In the genomic region with DNA sequence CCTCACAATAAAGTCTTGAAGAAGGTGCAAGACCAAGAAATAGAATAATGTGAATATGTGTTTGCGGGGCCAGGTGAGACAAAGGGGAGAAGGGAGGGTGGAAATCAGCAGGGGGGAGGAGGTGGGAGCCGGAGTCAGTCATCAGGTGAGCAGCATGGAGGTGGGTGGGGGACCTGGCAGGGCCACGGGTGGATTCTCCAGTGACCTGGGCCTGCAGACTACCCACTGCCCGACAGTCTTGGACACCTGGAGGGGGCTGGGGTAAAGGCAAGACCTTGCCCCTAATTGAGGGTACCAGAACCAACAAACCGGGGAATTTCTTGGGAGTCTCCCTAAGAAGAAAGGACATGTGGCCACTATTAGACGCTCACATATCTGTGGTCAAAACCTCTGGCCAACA, we compare ENCODE assay signal across 22 cellular contexts.
DNase-seq lines count a peak whose midpoint lies in the region; ATAC-seq, FAIRE-seq and TF ChIP-seq lines count a peak whose summit lies in the region.
"Had no signal": no experiment of that assay in that cellular context is flagged by ENCODE, and none has a peak within 500 bp of the region (broad histone marks: within the 10 kb centered on the region; RNA-seq: fewer than 3 reads in every experiment).

No MANE protein-coding gene starts in this region.

- peak overlapping the region; percentile 48 for H3K27ac Mint-ChIP-seq in activated T-helper 17 cell treated with anti-CD3 and anti-CD28 coated beads, Interleukin-2, amount 50 U/mL, for 72 hours
- H3K27ac Mint-ChIP-seq: activated CD4-positive, alpha-beta memory T cell treated with anti-CD3 and anti-CD28 coated beads, Interleukin-2, amount 10 ng/mL, durations not matched to agents 7 days and 5 days; CD4-positive, alpha-beta memory T cell had no signal

- H3K36me3 Mint-ChIP-seq in activated T-helper 17 cell treated with anti-CD3 and anti-CD28 coated beads, Interleukin-2, amount 50 U/mL, for 72 hours (ENCODE audit: low read depth), result peaks cover 7% of the 10 kb centered on the region
- H3K36me3 Mint-ChIP-seq: brain; CD4-positive, alpha-beta memory T cell had no signal

- no peaks in the 10 kb centered on the region for H3K27me3 Mint-ChIP-seq in activated T-helper 17 cell treated with anti-CD3 and anti-CD28 coated beads, Interleukin-2, amount 50 U/mL, for 72 hours
- H3K27me3 Mint-ChIP-seq: activated CD4-positive, alpha-beta memory T cell treated with anti-CD3 and anti-CD28 coated beads, Interleukin-2, amount 10 ng/mL, durations not matched to agents 7 days and 5 days; brain; CD4-positive, alpha-beta memory T cell had no signal

- no peaks in the 10 kb centered on the region for H3K9me3 ChIP-seq in spleen
- H3K9me3 ChIP-seq: neutrophil, prostate gland, upper lobe of left lung had no signal

- no peak for TF ChIP-seq POLR2A in spleen (IDR thresholded peaks at IDR 0.05)

- TF ChIP-seq CTCF in spleen (IDR thresholded peaks at IDR 0.05 in 8 of 11, conservative IDR thresholded peaks at IDR 0.05 in 3 of 11), result no peak
- no peak for TF ChIP-seq CTCF in D721Med (IDR thresholded peaks at IDR 0.05; ENCODE audit: insufficient read depth, missing control alignments)
- TF ChIP-seq CTCF in GM20000 (IDR thresholded peaks at IDR 0.05; ENCODE audit: extremely low read depth, missing control alignments), result no peak

- intact Hi-C loops in spleen (cut with DNase I; ENCODE audit: low total_unique reads), result no loop called here

- H3K9me3 Mint-ChIP-seq in activated T-helper 17 cell treated with anti-CD3 and anti-CD28 coated beads, Interleukin-2, amount 50 U/mL, for 72 hours, result no peaks in the 10 kb centered on the region
- H3K9me3 Mint-ChIP-seq: activated CD4-positive, alpha-beta memory T cell treated with anti-CD3 and anti-CD28 coated beads, Interleukin-2, amount 10 ng/mL, durations not matched to agents 7 days and 5 days had no signal

- H3K27ac ChIP-seq in spleen, result no peak overlapping the region
- H3K27ac ChIP-seq: GM23248, neutrophil, prostate gland, upper lobe of left lung had no signal

- H3K4me3 Mint-ChIP-seq in activated T-helper 17 cell treated with anti-CD3 and anti-CD28 coated beads, Interleukin-2, amount 50 U/mL, for 72 hours, result no peak overlapping the region
- H3K4me3 Mint-ChIP-seq: activated CD4-positive, alpha-beta memory T cell treated with anti-CD3 and anti-CD28 coated beads, Interleukin-2, amount 10 ng/mL, durations not matched to agents 7 days and 5 days; brain; CD4-positive, alpha-beta memory T cell had no signal

- H3K4me3 ChIP-seq in spleen, result peak overlapping the region in 1 of 8 donors; percentile 27
- H3K4me3 ChIP-seq: GM23248, lung, prostate gland, upper lobe of left lung had no signal

- peak; percentile 3 for ATAC-seq in GM19463 (IDR thresholded peaks at IDR 0.05; ENCODE audit: unreplicated experiment)
- ATAC-seq in HG03280 (IDR thresholded peaks at IDR 0.05; ENCODE audit: unreplicated experiment), result peak; percentile 7
- no peak for ATAC-seq in activated T-helper 17 cell treated with anti-CD3 and anti-CD28 coated beads, Interleukin-2, amount 50 U/mL, for 72 hours (replicated peaks)

- WGBS in spleen, 5 donors, result 86 to 96% (median 92%) methylated on average over 6 of the region's 6 CpGs

- H3K4me1 Mint-ChIP-seq in activated T-helper 17 cell treated with anti-CD3 and anti-CD28 coated beads, Interleukin-2, amount 50 U/mL, for 72 hours, result peaks cover 30% of the 10 kb centered on the region

- peak; percentile 59 for DNase-seq in spleen
- DNase-seq in D721Med (ENCODE audit: insufficient read length, low spot score), result no peak
- no peak for DNase-seq in DMS79 treated with DMSO at 0.1 percent for 48 hours (lab: John Stamatoyannopoulos, UW)
- DNase-seq in NK-92 treated with Interleukin-12 subunit alpha and Interleukin-12 subunit beta, amount 100 ng/mL, for 24 hours (lab: John Stamatoyannopoulos, UW), result no peak
- DNase-seq in GM20000 (ENCODE audit: low spot score), result no peak
- DNase-seq: activated CD4-positive, alpha-beta memory T cell treated with anti-CD3 and anti-CD28 coated beads, Interleukin-2, amount 10 ng/mL, durations not matched to agents 7 days and 5 days; activated CD4-positive, CD25-positive, alpha-beta regulatory T cell treated with anti-CD3 and anti-CD28 coated beads, Interleukin-2, amount 50 U/mL, for 72 hours; activated gamma-delta T cell; CD4-positive, alpha-beta memory T cell; GM23248; kidney glomerular epithelial cell; NCI-H1694 treated with DMSO at 0.1 percent for 48 hours; OCI-M1 had no signal

- H3K36me3 ChIP-seq in spleen, result no peaks in the 10 kb centered on the region
- H3K36me3 ChIP-seq: neutrophil, prostate gland, upper lobe of left lung had no signal

- no peaks in the 10 kb centered on the region for H3K27me3 ChIP-seq in spleen (replicated peaks in 1 of 7)
- H3K27me3 ChIP-seq: neutrophil, upper lobe of left lung had no signal

- H3K4me1 ChIP-seq in spleen, result peaks cover 0 to 23% (median 14%) of the 10 kb centered on the region in 6 donors
- H3K4me1 ChIP-seq: prostate gland had no signal

- no peak for FAIRE-seq in D721Med (lab: Jason Lieb, UNC)
- FAIRE-seq: G401.6 had no signal
